13 cellular contexts compared by ENCODE assay signal in genomic region chr10:96670786-96671185, GRCh38. TPM values are rescaled to one million over a fixed set of nuclear protein-coding genes. Genes with fewer than 3 reads are reported as not detected.
A peak's percentile ranks its signal among the peaks of the same experiment; 100 is the strongest.
DNase-seq lines count a peak whose midpoint lies in the region; TF ChIP-seq lines count a peak whose summit lies in the region.
"Had no signal": no experiment of that assay in that cellular context is flagged by ENCODE, and none has a peak within 500 bp of the region (broad histone marks: within the 10 kb centered on the region; RNA-seq: fewer than 3 reads in every experiment).

No MANE protein-coding gene starts in this region.

- H3K27me3 Mint-ChIP-seq in MCF 10A (ENCODE audit: insufficient read depth, unreplicated experiment) = no peaks in the 10 kb centered on the region

- no peaks in the 10 kb centered on the region for H3K79me1 ChIP-seq in neuronal stem cell (ENCODE audit: low read depth, low read length)

- POLR2A ChIA-PET in MCF 10A (lab: Yijun Ruan, JAX) = no interaction called here

- H2BK120ac ChIP-seq in neuronal stem cell (ENCODE audit: low read depth, low read length) = no peak overlapping the region

- no TSS peak for BruUV-seq in MCF 10A (replicated peaks; lab: Mats Ljungman, UMichigan)

- no peak overlapping the region for H2AK5ac ChIP-seq in neuronal stem cell (ENCODE audit: low read depth, low read length)

- intact Hi-C loops in spleen (cut with DNase I; ENCODE audit: low total_unique reads) = loop anchor here (5.0 kb wide), 1 partner anchor 47 kb away; no protein-coding TSS in a partner anchor
- intact Hi-C loops in MCF 10A (cut with micrococcal nuclease) = no loop called here

- H4K91ac ChIP-seq in neuronal stem cell (ENCODE audit: low read depth, low read length, poor library complexity) = no peak overlapping the region

- no peak overlapping the region for H2BK5ac ChIP-seq in neuronal stem cell (ENCODE audit: low read length)

- TF ChIP-seq POLR2A in spleen (IDR thresholded peaks at IDR 0.05) = no peak

- no peak overlapping the region for H2AFZ ChIP-seq in neuronal stem cell (ENCODE audit: low read length)

- TF ChIP-seq CTCF in VCaP (conservative IDR thresholded peaks at IDR 0.05) (no peak), spleen (IDR thresholded peaks at IDR 0.05 in 8 of 11, conservative IDR thresholded peaks at IDR 0.05 in 3 of 11) (no peak), MCF 10A (IDR thresholded peaks at IDR 0.05; ENCODE audit: unreplicated experiment) (no peak)

- H3K4me3 Mint-ChIP-seq in MCF 10A (ENCODE audit: unreplicated experiment) = no peak overlapping the region
- H3K4me3 Mint-ChIP-seq: activated T-helper 1 cell treated with anti-CD3 and anti-CD28 coated beads, Interleukin-12 subunit alpha, Interleukin-12 subunit beta, Interleukin-2, Interleukin-4 antibody, amounts not matched to agents 30 ng/mL and 10 ng/mL and 1 ng/mL, durations not matched to agents 14 hours and 24 hours and 36 hours; nephron progenitor cell had no signal

- no peak overlapping the region for H3K4me2 ChIP-seq in neuronal stem cell (ENCODE audit: insufficient read depth, low read length, poor library complexity, severe bottlenecking)

- H4K8ac ChIP-seq in neuronal stem cell (ENCODE audit: low read depth, low read length) = no peak overlapping the region

- H3K18ac ChIP-seq in neuronal stem cell (ENCODE audit: low read length) = no peak overlapping the region

- WGBS in spleen, 5 donors = 43 to 57% (median 47%) methylated on average over 4 of the region's 4 CpGs
- no CpG with 5 or more reads among the region's 4 CpGs for WGBS in neuronal stem cell (ENCODE audit: extremely low coverage in 2 of 2, insufficient read length in 2 of 2, insufficient replicate concordance in 1 of 2), 2 donors

- H3K36me3 ChIP-seq in spleen (peaks cover 0 to 38% (median under 1%) of the 10 kb centered on the region in 6 donors), neuronal stem cell (replicated peaks in 1 of 2; ENCODE audit: control insufficient read depth in 2 of 2, insufficient read depth in 2 of 2, low read length in 2 of 2) (no peaks in the 10 kb centered on the region)

- H3K4me1 Mint-ChIP-seq in MCF 10A (ENCODE audit: insufficient read depth, unreplicated experiment) = no peaks in the 10 kb centered on the region

- no peak overlapping the region for H3K27ac Mint-ChIP-seq in MCF 10A (ENCODE audit: low read depth, unreplicated experiment)
- H3K27ac Mint-ChIP-seq: activated T-helper 1 cell treated with anti-CD3 and anti-CD28 coated beads, Interleukin-12 subunit alpha, Interleukin-12 subunit beta, Interleukin-2, Interleukin-4 antibody, amounts not matched to agents 30 ng/mL and 10 ng/mL and 1 ng/mL, durations not matched to agents 14 hours and 24 hours and 36 hours; nephron progenitor cell had no signal

- no peak overlapping the region for H3K14ac ChIP-seq in neuronal stem cell (ENCODE audit: low read length)

- H3K4me1 ChIP-seq in spleen (peaks cover 51 to 100% (median 97%) of the 10 kb centered on the region in 6 donors), neuronal stem cell (ENCODE audit: control insufficient read depth in 2 of 2, insufficient read depth in 1 of 2, low read depth in 1 of 2, low read length in 2 of 2) (peaks cover 3 to 6% of the 10 kb centered on the region in 2 donors)

- peak; percentile 34 for DNase-seq in NCI-H2107 treated with DMSO at 0.1 percent for 48 hours (lab: John Stamatoyannopoulos, UW; ENCODE audit: unreplicated experiment)
- no peak for DNase-seq in NCI-H2107 (lab: John Stamatoyannopoulos, UW)
- peak; percentile 77 for DNase-seq in NCI-H1436 treated with DMSO at 0.1 percent for 48 hours (lab: John Stamatoyannopoulos, UW)
- DNase-seq in spleen = no peak
- DNase-seq in GF-D8 (lab: John Stamatoyannopoulos, UW) = no peak
- no peak for DNase-seq in MCF 10A (ENCODE audit: unreplicated experiment)
- no peak for DNase-seq in neuronal stem cell (ENCODE audit: low spot score)
- DNase-seq: 8988T; DND-41; nephron progenitor cell; stimulated activated CD8-positive, alpha-beta memory T cell treated with anti-CD3 and anti-CD28 coated beads, Interleukin-4, amount 100 ng/mL, for 48 hours had no signal

- no peak overlapping the region for H2BK15ac ChIP-seq in neuronal stem cell (ENCODE audit: low read length)

- no peak overlapping the region for H3K23ac ChIP-seq in neuronal stem cell (ENCODE audit: low read depth, low read length, poor library complexity)

- no peak overlapping the region for H2BK12ac ChIP-seq in neuronal stem cell (ENCODE audit: low read length)

- no peaks in the 10 kb centered on the region for H3K36me3 Mint-ChIP-seq in MCF 10A (ENCODE audit: insufficient read depth, unreplicated experiment)

- H3K27ac ChIP-seq in VCaP (peak overlapping the region; percentile 68), spleen (peak overlapping the region; percentile 22 to 97 (median 87)), neuronal stem cell (replicated peaks; ENCODE audit: low read length) (no peak overlapping the region)

- no peak overlapping the region for H3K4ac ChIP-seq in neuronal stem cell (ENCODE audit: low read length)

- CTCF ChIA-PET in MCF 10A (lab: Yijun Ruan, JAX) = no interaction called here

- H3K9me3 ChIP-seq in spleen (no peaks in the 10 kb centered on the region), neuronal stem cell (replicated peaks in 1 of 2; ENCODE audit: control insufficient read depth in 2 of 2, insufficient read depth in 1 of 2, low read depth in 1 of 2, low read length in 2 of 2) (no peaks in the 10 kb centered on the region)

- peak overlapping the region in 1 of 8 donors; percentile 22 for H3K4me3 ChIP-seq in spleen
- H3K4me3 ChIP-seq in neuronal stem cell (ENCODE audit: low read length in 2 of 2) = no peak overlapping the region

- H3K9me3 Mint-ChIP-seq in MCF 10A (ENCODE audit: unreplicated experiment) = no peaks in the 10 kb centered on the region
- H3K9me3 Mint-ChIP-seq: activated T-helper 1 cell treated with anti-CD3 and anti-CD28 coated beads, Interleukin-12 subunit alpha, Interleukin-12 subunit beta, Interleukin-2, Interleukin-4 antibody, amounts not matched to agents 30 ng/mL and 10 ng/mL and 1 ng/mL, durations not matched to agents 14 hours and 24 hours and 36 hours; nephron progenitor cell had no signal

- H3K27me3 ChIP-seq in spleen (replicated peaks in 1 of 7) (no peaks in the 10 kb centered on the region), neuronal stem cell (ENCODE audit: control insufficient read depth in 3 of 3, insufficient read depth in 3 of 3, low read depth in 1 of 3, low read length in 3 of 3) (no peaks in the 10 kb centered on the region)

- no peak overlapping the region for H3K9ac ChIP-seq in neuronal stem cell (ENCODE audit: low read depth, low read length, poor library complexity)

RNA-seq across cellular contexts. Expression of gene PIK3AP1, which starts 49.5 kb away (rescaled TPM):
- total RNA-seq in spleen (100 to 1,000 TPM; 126 to 256 (median 196) TPM), MCF 10A (2022) (not detected in 2 replicates)
- 10 to 100 TPM; 59.8 to 84.1 (median 62.7) TPM for polyA plus RNA-seq in spleen
- 0.68 TPM for polyA plus RNA-seq in neuronal stem cell (2013, experiment 1 of 2)
- 0.73 TPM for polyA plus RNA-seq in neuronal stem cell (2013, experiment 2 of 2)

Comparison
In these comparisons a context has a peak if more than half of its experiments do, and no peak if none do; other contexts are left out.
1. DNase-seq: peak in NCI-H2107 treated with DMSO at 0.1 percent for 48 hours (single experiment) and NCI-H1436 treated with DMSO at 0.1 percent for 48 hours (single experiment); none in NCI-H2107 (single experiment), spleen (single experiment), GF-D8 (single experiment), MCF 10A (single experiment) and neuronal stem cell (single experiment).
2. RNA of gene PIK3AP1, which starts 49.5 kb away (total RNA-seq): 126 to 256 TPM in spleen; not detected in MCF 10A; every median in the first group is over 100 times any median in the second.